Comparison of ENCODE assay signal across 9 cellular contexts in genomic region chr17:73308017-73308823, GRCh38.
DNase-seq lines count a peak whose midpoint lies in the region; ATAC-seq and FAIRE-seq lines count a peak whose summit lies in the region.
"Had no signal": no experiment of that assay in that cellular context is flagged by ENCODE, and none has a peak within 500 bp of the region (broad histone marks: within the 10 kb centered on the region; RNA-seq: fewer than 3 reads in every experiment).

No MANE protein-coding gene starts in this region.

- peak overlapping the region; percentile 94 for H3K27ac ChIP-seq in muscle layer of duodenum (ENCODE audit: low read length)
- H3K27ac ChIP-seq: KMS-11 had no signal

- H3K36me3 ChIP-seq in muscle layer of duodenum (ENCODE audit: control insufficient read depth in 1 of 2, insufficient read depth in 2 of 2, low read length in 2 of 2), result no peaks in the 10 kb centered on the region

- H3K4me3 ChIP-seq in muscle layer of duodenum (ENCODE audit: low read depth in 1 of 2, low read length in 2 of 2), result peak overlapping the region; percentile 54 to 60

- no peaks in the 10 kb centered on the region for H3K9me3 ChIP-seq in muscle layer of duodenum (ENCODE audit: control insufficient read depth in 1 of 2, low read length in 2 of 2)

- FAIRE-seq in endometrium (lab: Jason Lieb, UNC), result peak; percentile 73

- DNase-seq in AG08395 (ENCODE audit: low spot score) (peak; percentile 51), OCI-M1 (lab: John Stamatoyannopoulos, UW) (peak; percentile 96), Kasumi-1 (lab: John Stamatoyannopoulos, UW) (no peak)
- DNase-seq in activated CD8-positive, alpha-beta memory T cell treated with anti-CD3 and anti-CD28 coated beads, Interleukin-2, amount 50 U/mL, for 4 hours, result no peak

- no peaks in the 10 kb centered on the region for H3K27me3 ChIP-seq in muscle layer of duodenum (ENCODE audit: low read depth, low read length)

- ATAC-seq in GM19463 (IDR thresholded peaks at IDR 0.05; ENCODE audit: unreplicated experiment), result no peak
- no peak for ATAC-seq in activated CD4-positive, CD25-positive, alpha-beta regulatory T cell treated with anti-CD3 and anti-CD28 coated beads, Interleukin-2, amount 50 U/mL, for 24 hours

- H3K4me1 ChIP-seq in muscle layer of duodenum (ENCODE audit: control insufficient read depth in 1 of 2, insufficient read depth in 2 of 2, low read length in 2 of 2), result peaks cover 25 to 54% of the 10 kb centered on the region in 2 donors

Comparison
In these comparisons a context has a peak if more than half of its experiments do, and no peak if none do; other contexts are left out.
1. DNase-seq: peak in AG08395 (single experiment) and OCI-M1 (single experiment); none in activated CD8-positive, alpha-beta memory T cell treated with anti-CD3 and anti-CD28 coated beads, Interleukin-2, amount 50 U/mL, for 4 hours (single experiment) and Kasumi-1 (0 of 2).